Comparison of ENCODE assay signal across 15 cellular contexts in genomic region chr16:10594312-10594950, GRCh38. TPM values are rescaled to one million over a fixed set of nuclear protein-coding genes. Genes with fewer than 3 reads are reported as not detected.
DNase-seq lines count a peak whose midpoint lies in the region; ATAC-seq and TF ChIP-seq lines count a peak whose summit lies in the region.
"Had no signal": no experiment of that assay in that cellular context is flagged by ENCODE, and none has a peak within 500 bp of the region (broad histone marks: within the 10 kb centered on the region; RNA-seq: fewer than 3 reads in every experiment).

No MANE protein-coding gene starts in this region.

- H3K27me3 ChIP-seq in esophagus (ENCODE audit: control insufficient read depth in 1 of 2, insufficient read depth in 2 of 2, low read length in 2 of 2) (no peaks in the 10 kb centered on the region), H7 (ENCODE audit: control insufficient read depth, insufficient read depth, low read length) (no peaks in the 10 kb centered on the region)
- H3K27me3 ChIP-seq: body of pancreas had no signal

- H3K9me3 ChIP-seq in HEK293 (ENCODE audit: control insufficient read depth, insufficient read depth, low read depth, low read length) (no peaks in the 10 kb centered on the region), esophagus (ENCODE audit: control insufficient read depth in 2 of 2, insufficient read depth in 1 of 2, low read depth in 1 of 2, low read length in 1 of 2) (no peaks in the 10 kb centered on the region)
- H3K9me3 ChIP-seq: body of pancreas had no signal

- CTCF ChIA-PET in HEK293 (lab: Yijun Ruan, JAX) = no interaction called here

- H3K4me3 ChIP-seq in HEK293 (ENCODE audit: low read depth, low read length) (no peak overlapping the region), esophagus (ENCODE audit: low read depth in 1 of 2, low read length in 2 of 2) (no peak overlapping the region), skin epidermis (no peak overlapping the region), H7 (ENCODE audit: insufficient read depth, low read depth, low read length) (no peak overlapping the region)
- H3K4me3 ChIP-seq: body of pancreas had no signal

- no peak for TF ChIP-seq CTCF in HEK293 (tag by site-specific recombination; IDR thresholded peaks at IDR 0.05)

- DNase-seq in NCI-H510A (lab: John Stamatoyannopoulos, UW) (peak; percentile 99), substantia nigra (lab: John Stamatoyannopoulos, UW) (no peak), Ammon's horn (ENCODE audit: low spot score) (no peak), H7 (no peak)
- DNase-seq: activated CD4-positive, alpha-beta T cell treated with anti-CD3 and anti-CD28 coated beads for 36 hours; HFFc6; hypothalamus; midbrain; stimulated activated CD4-positive, alpha-beta T cell treated with anti-CD3 and anti-CD28 coated beads, Interleukin-4, amount 100 ng/mL, for 24 hours had no signal

- H3K4me1 ChIP-seq in HEK293 (ENCODE audit: control insufficient read depth, insufficient read depth, low read length) (no peaks in the 10 kb centered on the region), esophagus (ENCODE audit: control insufficient read depth in 2 of 2, insufficient read depth in 2 of 2, low read length in 1 of 2) (peaks cover 0 to 27% of the 10 kb centered on the region in 2 donors)
- H3K4me1 ChIP-seq: body of pancreas had no signal

- H3K36me3 ChIP-seq in HEK293 (ENCODE audit: control insufficient read depth in 2 of 2, insufficient read depth in 1 of 2, low read length in 2 of 2) (no peaks in the 10 kb centered on the region), esophagus (ENCODE audit: control insufficient read depth in 2 of 2, insufficient read depth in 2 of 2, low read length in 1 of 2) (no peaks in the 10 kb centered on the region), H7 (replicated peaks; ENCODE audit: control insufficient read depth, insufficient read depth, low read length) (no peaks in the 10 kb centered on the region)

- no peak overlapping the region for H3K27ac ChIP-seq in HEK293 (ENCODE audit: extremely low read depth, low read depth, low read length)
- peak overlapping the region; percentile 84 to 86 for H3K27ac ChIP-seq in esophagus (ENCODE audit: low read depth in 2 of 2, low read length in 1 of 2)
- peak overlapping the region in 13 of 21 experiments; percentile 4 to 81 (median 42) for H3K27ac ChIP-seq in skin epidermis
- H3K27ac ChIP-seq in substantia nigra (ENCODE audit: low read depth, low read length, poor library complexity, severe bottlenecking) = no peak overlapping the region
- H3K27ac ChIP-seq: body of pancreas had no signal

- POLR2A ChIA-PET in HEK293 (lab: Yijun Ruan, JAX) = no interaction called here

- no peak for ATAC-seq in GM18873 (IDR thresholded peaks at IDR 0.05; ENCODE audit: low FRiP score, unreplicated experiment)
- ATAC-seq: activated CD4-positive, alpha-beta T cell treated with anti-CD3 and anti-CD28 coated beads for 36 hours; body of pancreas had no signal

- WGBS in esophagus, 2 donors = 37 to 41% methylated on average over 9 of the region's 9 CpGs

TF ChIP-seq in HEK293, 187 proteins besides CTCF, POLR2A, EP300 and RAD21:
- TF ChIP-seq BCL11B (tag by site-specific recombination; IDR thresholded peaks at IDR 0.05; ENCODE audit: low read depth) (no peak), ZFHX2 (tag by site-specific recombination; conservative IDR thresholded peaks at IDR 0.05) (0 out of 2 replicates have a peak, but pooled peaks have one; percentile 13)
TF ChIP-seq in HEK293: peak in this region for 1.

RNA-seq across cellular contexts. Expression of gene EMP2, which starts 14.0 kb away (rescaled TPM):
- 10 to 100 TPM; 68.6 to 90.9 TPM for polyA plus RNA-seq in esophagus
- total RNA-seq in H7 (2014; rRNA removed; shearing (Covaris generic)) = 7.1 and 8.1 TPM in 2 replicates
- total RNA-seq: activated CD4-positive, alpha-beta T cell treated with anti-CD3 and anti-CD28 coated beads for 36 hours; activated T-helper 1 cell treated with anti-CD3 and anti-CD28 coated beads, Interleukin-12 subunit alpha, Interleukin-12 subunit beta, Interleukin-2, Interleukin-4 antibody, amounts not matched to agents 30 ng/mL and 10 ng/mL and 1 ng/mL, durations not matched to agents 14 hours and 24 hours and 36 hours had no signal

Comparison
In these comparisons a context has a peak if more than half of its experiments do, and no peak if none do; other contexts are left out.
1. H3K27ac ChIP-seq: peak in esophagus (2 of 2) and skin epidermis (13 of 21); none in HEK293 (single experiment) and substantia nigra (single experiment).